In the genomic region with DNA sequence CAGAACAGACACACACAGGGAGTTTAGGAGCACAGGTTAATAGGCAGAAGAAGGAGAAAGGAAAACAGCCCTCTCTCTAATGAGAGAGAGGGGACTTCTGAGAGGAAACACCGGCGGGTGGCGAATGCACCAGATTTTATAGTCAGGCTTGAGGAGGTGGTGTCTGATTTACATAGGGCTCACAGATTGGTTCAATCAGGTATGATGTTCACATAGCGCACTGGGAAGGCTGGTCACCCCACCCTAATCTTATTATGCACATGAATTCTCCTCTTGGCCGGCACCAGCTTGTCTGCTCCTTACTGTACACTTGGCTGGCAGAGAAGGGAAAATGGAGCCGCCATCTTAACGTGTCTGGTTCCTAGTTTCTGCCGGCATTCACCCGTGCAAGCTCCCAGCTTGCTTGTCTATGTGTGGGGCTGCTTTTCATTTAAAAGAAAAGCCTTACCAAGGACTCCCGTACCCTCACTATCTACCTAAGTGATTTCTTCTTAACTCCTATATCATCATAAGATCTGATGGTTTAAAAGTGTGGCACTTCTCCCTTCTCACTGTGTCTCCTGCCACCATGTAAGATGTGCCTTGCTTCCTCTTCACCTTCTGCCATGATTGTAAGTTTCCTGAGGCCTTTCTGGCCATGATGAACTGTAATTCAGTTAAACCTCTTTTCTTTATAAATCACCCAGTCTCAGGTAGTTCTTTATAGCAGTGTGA, we compare ENCODE assay signal across 1 cellular context.
TF ChIP-seq lines count a peak whose summit lies in the region.

No MANE protein-coding gene starts in this region.

TF ChIP-seq in WTC11, 78 proteins besides CTCF, POLR2A, EP300 and RAD21 (continued from another document):
- TF ChIP-seq ZNF232 (CRISPR knock-in tag; IDR thresholded peaks at IDR 0.05) (no peak), SOX15 (CRISPR knock-in tag; IDR thresholded peaks at IDR 0.05) (no peak), FOXK1 (CRISPR knock-in tag; IDR thresholded peaks at IDR 0.05) (no peak), NR2C2 (CRISPR knock-in tag; IDR thresholded peaks at IDR 0.05) (no peak), NR3C1 (CRISPR knock-in tag; conservative IDR thresholded peaks at IDR 0.05; ENCODE audit: low read depth) (no peak), ZMAT4 (CRISPR knock-in tag; IDR thresholded peaks at IDR 0.05) (no peak)
